ENCODE assay signal across 2 cellular contexts in the genomic region with DNA sequence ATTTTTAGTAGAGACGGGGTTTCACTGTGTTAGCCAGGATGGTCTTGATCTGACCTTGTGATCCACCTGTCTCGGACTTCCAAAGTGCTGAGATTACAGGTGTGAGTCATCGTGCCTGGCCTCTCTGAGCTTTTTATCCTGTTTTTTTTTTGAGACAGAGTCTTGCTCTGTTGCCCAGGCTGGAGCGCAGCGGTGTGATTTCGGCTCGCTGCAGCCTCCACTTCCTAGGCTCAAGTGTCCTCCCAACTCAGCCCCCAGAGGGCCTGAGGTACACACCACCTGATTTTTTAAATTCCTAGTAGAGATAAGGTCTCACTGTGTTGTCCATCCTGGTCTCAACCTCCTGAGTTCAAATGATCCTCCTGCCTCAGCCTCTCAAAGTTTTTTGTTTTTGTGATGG.
TF ChIP-seq lines count a peak whose summit lies in the region.

No MANE protein-coding gene starts in this region.

TF ChIP-seq in WTC11, 78 proteins besides CTCF, POLR2A, EP300 and RAD21:
- no peak for TF ChIP-seq HMGA2 (CRISPR knock-in tag; IDR thresholded peaks at IDR 0.05)
- TF ChIP-seq ZNF121 (CRISPR knock-in tag; IDR thresholded peaks at IDR 0.05) = 0 out of 2 replicates have a peak, but pooled peaks have one; percentile 21
- no peak for TF ChIP-seq ZNF317 (CRISPR knock-in tag; IDR thresholded peaks at IDR 0.05; ENCODE audit: borderline replicate concordance, low read depth)
- no peak for TF ChIP-seq ETV6 (CRISPR knock-in tag; IDR thresholded peaks at IDR 0.05)
- no peak for TF ChIP-seq SP1 (CRISPR knock-in tag; conservative IDR thresholded peaks at IDR 0.05)
- TF ChIP-seq ESRRA (CRISPR knock-in tag; IDR thresholded peaks at IDR 0.05; ENCODE audit: borderline replicate concordance) = no peak

TF ChIP-seq in K562, 482 proteins besides CTCF, POLR2A, EP300 and RAD21:
- TF ChIP-seq TEAD1 (CRISPR knock-in tag; IDR thresholded peaks at IDR 0.05) (no peak), ZNF436 (CRISPR knock-in tag; IDR thresholded peaks at IDR 0.05) (no peak), ZNF121 (CRISPR knock-in tag; conservative IDR thresholded peaks at IDR 0.05) (peak; percentile 44)
TF ChIP-seq in K562: peak in this region for 1.
